ENCODE assay signal across 22 cellular contexts in genomic region chr1:169624122-169624521, GRCh38. TPM values are rescaled to one million over a fixed set of nuclear protein-coding genes. Genes with fewer than 3 reads are reported as not detected.
"Had no signal": no experiment of that assay in that cellular context is flagged by ENCODE, and none has a peak within 500 bp of the region (broad histone marks: within the 10 kb centered on the region; RNA-seq: fewer than 3 reads in every experiment).

No MANE protein-coding gene starts in this region.

- H3K27me3 ChIP-seq: breast epithelium, neutrophil had no signal

- ATAC-seq: activated T-helper 17 cell treated with anti-CD3 and anti-CD28 coated beads, Interleukin-2, amount 50 U/mL, for 72 hours; mucosa of descending colon; natural killer cell; SK-N-SH treated with all-trans-retinoic acid at 6 μM for 48 hours; WTC11 had no signal

- H3K9ac ChIP-seq: parathyroid adenoma had no signal

- H3K4me1 Mint-ChIP-seq: WTC11 had no signal

- H3K79me2 ChIP-seq: parathyroid adenoma had no signal

- H3K36me3 ChIP-seq: breast epithelium, neutrophil, suprapubic skin had no signal

- H2AFZ ChIP-seq: parathyroid adenoma had no signal

- H3K9me3 ChIP-seq: breast epithelium, mucosa of descending colon, neutrophil, suprapubic skin had no signal

- DNase-seq: activated CD4-positive, alpha-beta T cell treated with anti-CD3 and anti-CD28 coated beads, Interleukin-2, amount 10 ng/mL, durations not matched to agents 24 days and 14 days; anterior cingulate cortex; cerebellar nuclear complex; effector memory CD4-positive, alpha-beta T cell; head of caudate nucleus; mammary epithelial cell; mucosa of descending colon; natural killer cell; SHP77 treated with DMSO at 0.1 percent for 48 hours; stimulated activated CD4-positive, alpha-beta T cell treated with anti-CD3 and anti-CD28 coated beads, Interleukin-4, amount 100 ng/mL, for 24 hours had no signal

- H3K27me3 Mint-ChIP-seq: activated CD4-positive, alpha-beta T cell treated with anti-CD3 and anti-CD28 coated beads, Interleukin-2, amount 10 ng/mL, durations not matched to agents 24 days and 14 days; activated T-helper 17 cell treated with anti-CD3 and anti-CD28 coated beads, Interleukin-2, amount 50 U/mL, for 72 hours had no signal

- H3K4me1 ChIP-seq: breast epithelium, parathyroid adenoma, suprapubic skin had no signal

- H3K4me3 Mint-ChIP-seq: activated CD4-positive, alpha-beta T cell treated with anti-CD3 and anti-CD28 coated beads, Interleukin-2, amount 10 ng/mL, durations not matched to agents 24 days and 14 days; activated T-helper 17 cell treated with anti-CD3 and anti-CD28 coated beads, Interleukin-2, amount 50 U/mL, for 72 hours; natural killer cell; T-helper 1 cell treated with Interleukin-12 subunit alpha and Interleukin-12 subunit beta and Interleukin-4 antibody, amounts not matched to agents 30 μg/mL and 1 μg/mL, for 36 hours; type B pancreatic cell; WTC11 had no signal

- H3K9me3 Mint-ChIP-seq: natural killer cell, type B pancreatic cell, WTC11 had no signal

- H3K36me3 Mint-ChIP-seq: natural killer cell, type B pancreatic cell, WTC11 had no signal

- H3K4me3 ChIP-seq: breast epithelium, mucosa of descending colon, skin epidermis, suprapubic skin had no signal

- H3K27ac Mint-ChIP-seq: activated T-helper 17 cell treated with anti-CD3 and anti-CD28 coated beads, Interleukin-2, amount 50 U/mL, for 72 hours; natural killer cell; type B pancreatic cell; WTC11 had no signal

- H3K27ac ChIP-seq: breast epithelium, epithelial cell of prostate, parathyroid adenoma, skin epidermis, suprapubic skin had no signal

RNA-seq across cellular contexts. Expression of gene SELP, which starts 5.8 kb away (rescaled TPM):
- total RNA-seq: activated CD4-positive, alpha-beta T cell treated with anti-CD3 and anti-CD28 coated beads, Interleukin-2, amount 10 ng/mL, durations not matched to agents 24 days and 14 days; frontal cortex; mammary epithelial cell had no signal

RNA-seq across cellular contexts. Expression of gene F5, which starts 37.8 kb away (rescaled TPM):
- total RNA-seq: frontal cortex, mammary epithelial cell had no signal
